Comparison of ENCODE assay signal across 11 cellular contexts in the genomic region with DNA sequence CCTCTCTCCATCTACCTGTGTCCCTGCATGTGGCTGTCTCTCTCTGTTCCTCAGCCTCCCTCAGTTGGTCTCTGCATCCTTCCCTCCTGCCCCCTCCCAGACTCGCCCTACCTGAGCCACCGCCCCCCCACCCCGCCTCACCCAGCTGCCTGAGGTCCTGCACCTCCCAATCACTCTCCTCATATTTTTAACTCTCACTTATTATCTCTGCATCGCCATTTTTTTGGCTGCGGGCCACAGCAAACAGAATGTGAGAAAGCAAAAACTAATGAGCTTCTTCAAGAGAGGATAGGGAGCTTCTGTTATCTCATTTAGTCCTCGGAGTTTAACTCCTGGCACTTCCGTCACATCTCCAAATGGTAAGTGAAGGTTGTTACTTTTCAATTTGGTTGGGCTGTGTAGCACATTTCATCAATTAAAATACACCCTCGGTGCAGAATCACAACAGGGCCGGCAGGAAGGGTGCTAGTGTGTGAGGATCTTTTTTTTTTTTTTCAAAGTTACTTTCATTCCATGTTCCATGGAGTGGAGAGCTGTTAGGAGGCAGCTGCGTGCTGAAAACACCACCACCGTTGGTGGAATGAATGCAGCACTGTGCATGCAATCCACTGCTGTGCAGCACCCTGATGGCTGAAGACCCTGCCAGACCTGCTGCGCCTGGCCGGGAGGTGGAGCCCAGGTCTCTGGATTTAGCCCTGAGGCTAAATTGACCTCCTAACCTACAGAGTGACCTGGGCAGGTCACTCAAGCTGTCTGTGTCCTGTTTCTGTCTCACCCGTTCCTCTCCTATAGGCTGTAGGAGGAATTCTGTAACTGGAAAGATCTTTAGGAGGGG.
DNase-seq lines count a peak whose midpoint lies in the region; ATAC-seq and TF ChIP-seq lines count a peak whose summit lies in the region.
"Had no signal": no experiment of that assay in that cellular context is flagged by ENCODE, and none has a peak within 500 bp of the region (broad histone marks: within the 10 kb centered on the region; RNA-seq: fewer than 3 reads in every experiment).

No MANE protein-coding gene starts in this region.

- no peak overlapping the region for H3K9ac ChIP-seq in mesenchymal stem cell (ENCODE audit: low read length)

- no peak overlapping the region for H2BK120ac ChIP-seq in mesenchymal stem cell (ENCODE audit: low read depth, low read length)

- peak overlapping the region in 1 of 2 experiments; percentile 26 for H3K14ac ChIP-seq in mesenchymal stem cell (ENCODE audit: low read length in 2 of 2)

- H2AFZ ChIP-seq in mesenchymal stem cell (ENCODE audit: low read depth, low read length), result no peak overlapping the region

- peak; percentile 20 to 59 for ATAC-seq in right cardiac atrium
- no peak for ATAC-seq in HG03045 (IDR thresholded peaks at IDR 0.05; ENCODE audit: unreplicated experiment)
- ATAC-seq: HCT116 had no signal

- no peaks in the 10 kb centered on the region for H3K9me3 ChIP-seq in right cardiac atrium (ENCODE audit: control insufficient read depth, low read length)
- H3K9me3 ChIP-seq in mesenchymal stem cell (ENCODE audit: control insufficient read depth, low read length), result no peaks in the 10 kb centered on the region

- no peak overlapping the region for H3K18ac ChIP-seq in mesenchymal stem cell (ENCODE audit: low read depth in 1 of 2, low read length in 2 of 2)

- H3K4me2 ChIP-seq in mesenchymal stem cell (ENCODE audit: low read length, poor library complexity, severe bottlenecking), result no peak overlapping the region

- H3K4me3 ChIP-seq in right cardiac atrium (ENCODE audit: low read length) (no peak overlapping the region), dorsolateral prefrontal cortex (peak overlapping the region in 1 of 59 donors; percentile 12), mesenchymal stem cell (ENCODE audit: insufficient read depth in 1 of 2, low read depth in 1 of 2, low read length in 2 of 2) (no peak overlapping the region)

- H3K4me1 ChIP-seq in right cardiac atrium (ENCODE audit: control insufficient read depth, insufficient read depth, low read length) (peaks cover 2% of the 10 kb centered on the region), mesenchymal stem cell (ENCODE audit: control insufficient read depth, insufficient read depth, low read depth, low read length) (peaks cover 2% of the 10 kb centered on the region)

- no peak overlapping the region for H2BK15ac ChIP-seq in mesenchymal stem cell (ENCODE audit: low read depth, poor library complexity, severe bottlenecking)

- no peak overlapping the region for H2BK12ac ChIP-seq in mesenchymal stem cell (ENCODE audit: low read length in 2 of 2)

- no peaks in the 10 kb centered on the region for H3K36me3 ChIP-seq in mesenchymal stem cell (ENCODE audit: control insufficient read depth in 1 of 2, insufficient read depth in 2 of 2, low read depth in 1 of 2, low read length in 2 of 2)

- H3K27ac ChIP-seq in C4-2B (no peak overlapping the region), right cardiac atrium (ENCODE audit: low read length) (peak overlapping the region; percentile 36), dorsolateral prefrontal cortex (peak overlapping the region in 1 of 59 donors; percentile 20), mesenchymal stem cell (ENCODE audit: low read length, poor library complexity, severe bottlenecking) (no peak overlapping the region)

- no peak overlapping the region for H3K23ac ChIP-seq in mesenchymal stem cell (ENCODE audit: low read length in 2 of 2)

- intact Hi-C loops in right cardiac atrium (cut with DNase I) (no loop called here), dorsolateral prefrontal cortex (cut with DNase I) (no loop called here)

- H4K91ac ChIP-seq in mesenchymal stem cell (ENCODE audit: low read length), result no peak overlapping the region

- no peak overlapping the region for H2AK5ac ChIP-seq in mesenchymal stem cell (ENCODE audit: low read length, severe bottlenecking)

- H3K79me1 ChIP-seq in mesenchymal stem cell (replicated peaks; ENCODE audit: low read length, poor library complexity, severe bottlenecking), result no peaks in the 10 kb centered on the region

- no peaks in the 10 kb centered on the region for H3K27me3 ChIP-seq in right cardiac atrium (ENCODE audit: control insufficient read depth, insufficient read depth)
- no peaks in the 10 kb centered on the region for H3K27me3 ChIP-seq in dorsolateral prefrontal cortex
- H3K27me3 ChIP-seq in mesenchymal stem cell (ENCODE audit: control insufficient read depth in 1 of 2, insufficient read depth in 1 of 2, low read length in 2 of 2), result no peaks in the 10 kb centered on the region

- no peak overlapping the region for H2BK5ac ChIP-seq in mesenchymal stem cell (ENCODE audit: low read depth, low read length, poor library complexity, severe bottlenecking)

- WGBS in right cardiac atrium, result 37% methylated on average over 14 of the region's 14 CpGs
- 69% methylated on average over 13 of the region's 14 CpGs for WGBS in mesenchymal stem cell

- DNase-seq in NCI-H1436 treated with DMSO at 0.1 percent for 48 hours (lab: John Stamatoyannopoulos, UW) (peak; percentile 54), SHP77 (lab: John Stamatoyannopoulos, UW) (peak; percentile 37 to 47), right cardiac atrium (peak in 1 of 3 donors; percentile 61), AG08395 (ENCODE audit: low spot score) (no peak), dorsolateral prefrontal cortex (no peak), mesenchymal stem cell (no peak)
- DNase-seq: activated CD4-positive, CD25-positive, alpha-beta regulatory T cell treated with anti-CD3 and anti-CD28 coated beads, Interleukin-2, amount 50 U/mL, for 72 hours; activated naive CD4-positive, alpha-beta T cell had no signal

- no peak overlapping the region for H3K4ac ChIP-seq in mesenchymal stem cell (ENCODE audit: low read depth in 1 of 2, low read length in 2 of 2)

- H4K8ac ChIP-seq in mesenchymal stem cell (ENCODE audit: low read length), result no peak overlapping the region

- TF ChIP-seq CTCF in C4-2B (conservative IDR thresholded peaks at IDR 0.05), result peak; percentile 21; the same call in 1 of the 2 replicates
- TF ChIP-seq CTCF in dorsolateral prefrontal cortex (IDR thresholded peaks at IDR 0.05 in 54 of 56, conservative IDR thresholded peaks at IDR 0.05 in 2 of 56; ENCODE audit: low read depth in 1 of 56, partially characterized antibody in 56 of 56), result no peak

Comparison
In these comparisons a context has a peak if more than half of its experiments do, and no peak if none do; other contexts are left out.
1. DNase-seq: peak in NCI-H1436 treated with DMSO at 0.1 percent for 48 hours (single experiment) and SHP77 (2 of 2); none in AG08395 (single experiment), dorsolateral prefrontal cortex (0 of 10) and mesenchymal stem cell (single experiment).